In the genomic region with DNA sequence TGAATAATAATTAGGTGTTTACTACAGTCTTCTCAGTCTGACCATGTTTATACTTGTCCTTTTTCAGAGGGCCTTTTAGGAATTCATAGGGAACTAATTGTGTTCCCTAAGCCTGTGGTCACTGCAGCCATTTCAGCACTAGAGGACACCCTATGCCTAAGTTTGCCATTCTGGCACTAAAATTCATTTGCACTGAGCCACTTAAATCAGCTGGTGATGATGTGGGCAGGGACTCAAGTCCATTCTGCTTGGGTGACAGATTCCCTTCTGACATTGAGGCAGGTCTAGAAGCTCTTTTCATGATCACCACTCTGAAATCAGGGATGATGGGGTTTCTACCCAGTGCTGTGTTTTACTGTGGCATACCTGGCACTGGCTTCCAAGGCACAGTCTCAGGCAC, we compare ENCODE assay signal across 18 cellular contexts.
DNase-seq lines count a peak whose midpoint lies in the region; ATAC-seq, FAIRE-seq and TF ChIP-seq lines count a peak whose summit lies in the region.
"Had no signal": no experiment of that assay in that cellular context is flagged by ENCODE, and none has a peak within 500 bp of the region (broad histone marks: within the 10 kb centered on the region; RNA-seq: fewer than 3 reads in every experiment).

No MANE protein-coding gene starts in this region.

- no peaks in the 10 kb centered on the region for H3K36me3 ChIP-seq in MM.1S (replicated peaks; ENCODE audit: insufficient read depth, low read length)
- H3K36me3 ChIP-seq in H1 (ENCODE audit: control insufficient read depth in 2 of 4, insufficient read depth in 4 of 4, low read length in 3 of 4), result no peaks in the 10 kb centered on the region
- H3K36me3 ChIP-seq: left lung, Peyer's patch, thyroid gland had no signal

- H3K4me2 ChIP-seq in MM.1S (ENCODE audit: low read depth, low read length) (no peak overlapping the region), H1 (ENCODE audit: insufficient read depth in 1 of 2, low read depth in 2 of 2, low read length in 2 of 2) (peak overlapping the region; percentile 19 to 33; a peak in 3 of 4 replicates)

- no peaks in the 10 kb centered on the region for H3K36me3 Mint-ChIP-seq in nephron (ENCODE audit: low read depth)

- H4K20me1 ChIP-seq in MM.1S (ENCODE audit: insufficient read depth, low read length), result no peaks in the 10 kb centered on the region
- no peaks in the 10 kb centered on the region for H4K20me1 ChIP-seq in H1 (replicated peaks in 1 of 2; ENCODE audit: control insufficient read depth in 1 of 2, insufficient read depth in 2 of 2, low read length in 2 of 2)

- no peak overlapping the region for H3K23ac ChIP-seq in H1 (ENCODE audit: insufficient read length)

- DNase-seq in DMS53 treated with DMSO at 0.1 percent for 48 hours (lab: John Stamatoyannopoulos, UW; ENCODE audit: unreplicated experiment), result peak; percentile 1
- DNase-seq in MM.1S, result peak; percentile 59
- DNase-seq in H1 (ENCODE audit: low read depth in 1 of 2, low spot score in 2 of 2), result peak in 1 of 2 experiments; percentile 7
- DNase-seq in pons (ENCODE audit: low spot score), result no peak
- no peak for DNase-seq in MV-4-11 (lab: John Stamatoyannopoulos, UW)
- no peak for DNase-seq in NCI-H1694 (lab: John Stamatoyannopoulos, UW)
- DNase-seq: activated CD4-positive, alpha-beta memory T cell treated with anti-CD3 and anti-CD28 coated beads, Interleukin-2, amount 10 ng/mL, durations not matched to agents 7 days and 5 days; activated naive CD8-positive, alpha-beta T cell treated with anti-CD3 and anti-CD28 coated beads, Interleukin-2, amount 50 U/mL, for 24 hours; activated T-cell treated with anti-CD3 and anti-CD28 coated beads, Interleukin-2, amount 50 U/mL, for 4 hours; left lung; NCI-H1930; NCI-H510A treated with DMSO at 0.1 percent for 48 hours; Peyer's patch; SW 1271; thyroid gland had no signal

- H3K4me1 Mint-ChIP-seq in nephron, result no peaks in the 10 kb centered on the region
- H3K4me1 Mint-ChIP-seq: activated CD4-positive, alpha-beta memory T cell treated with anti-CD3 and anti-CD28 coated beads, Interleukin-2, amount 10 ng/mL, durations not matched to agents 7 days and 5 days; activated naive CD8-positive, alpha-beta T cell treated with anti-CD3 and anti-CD28 coated beads, Interleukin-2, amount 50 U/mL, for 24 hours had no signal

- no peak overlapping the region for H3K9ac ChIP-seq in MM.1S (ENCODE audit: low read length)
- H3K9ac ChIP-seq in H1 (replicated peaks in 1 of 4; ENCODE audit: extremely low read depth in 1 of 4, low read depth in 3 of 4, low read length in 3 of 4), result no peak overlapping the region
- H3K9ac ChIP-seq: parathyroid adenoma had no signal

- no peak for ATAC-seq in HG03565 (IDR thresholded peaks at IDR 0.05; ENCODE audit: unreplicated experiment)
- ATAC-seq: activated naive CD8-positive, alpha-beta T cell treated with anti-CD3 and anti-CD28 coated beads, Interleukin-2, amount 50 U/mL, for 24 hours; activated T-cell treated with anti-CD3 and anti-CD28 coated beads, Interleukin-2, amount 50 U/mL, for 4 hours; left lung had no signal

- POLR2A ChIA-PET in H1 (lab: Charles Lee; ENCODE audit: partially characterized antibody), result no interaction called here

- no peak overlapping the region for H4K8ac ChIP-seq in H1 (ENCODE audit: extremely low read depth, insufficient read depth, low read length)

- no peak overlapping the region for H3K27ac Mint-ChIP-seq in nephron
- H3K27ac Mint-ChIP-seq: activated CD4-positive, alpha-beta memory T cell treated with anti-CD3 and anti-CD28 coated beads, Interleukin-2, amount 10 ng/mL, durations not matched to agents 7 days and 5 days; activated naive CD8-positive, alpha-beta T cell treated with anti-CD3 and anti-CD28 coated beads, Interleukin-2, amount 50 U/mL, for 24 hours had no signal

- H3K27me3 ChIP-seq in MM.1S (replicated peaks; ENCODE audit: insufficient read depth, low read length) (no peaks in the 10 kb centered on the region), H1 (replicated peaks in 1 of 4; ENCODE audit: control insufficient read depth in 3 of 4, extremely low read depth in 1 of 4, insufficient read depth in 3 of 4, low read length in 3 of 4) (no peaks in the 10 kb centered on the region)
- H3K27me3 ChIP-seq: left lung, Peyer's patch, thyroid gland had no signal

- H2AFZ ChIP-seq in MM.1S (ENCODE audit: low read length), result no peak overlapping the region
- H2AFZ ChIP-seq in H1 (ENCODE audit: low read length), result no peak overlapping the region
- H2AFZ ChIP-seq: parathyroid adenoma had no signal

- H3K27ac ChIP-seq in MM.1S (ENCODE audit: low read length), result no peak overlapping the region
- H3K27ac ChIP-seq in H1 (ENCODE audit: low read depth, low read length), result no peak overlapping the region
- H3K27ac ChIP-seq: left lung, parathyroid adenoma, Peyer's patch, thyroid gland had no signal

- no peaks in the 10 kb centered on the region for H3K79me1 ChIP-seq in H1 (ENCODE audit: low read depth, low read length)

- no peak overlapping the region for H2AK5ac ChIP-seq in H1 (ENCODE audit: low read depth, low read length)

- no peak overlapping the region for H2BK120ac ChIP-seq in H1 (replicated peaks; ENCODE audit: low read depth, low read length)

- no peak overlapping the region for H2BK20ac ChIP-seq in H1 (ENCODE audit: low read length)

- H3K18ac ChIP-seq in H1 (ENCODE audit: extremely low read depth, low read length), result no peak overlapping the region

- no peaks in the 10 kb centered on the region for H3K23me2 ChIP-seq in H1 (ENCODE audit: low read depth, low read length)

- no peaks in the 10 kb centered on the region for H3K9me3 Mint-ChIP-seq in nephron
- H3K9me3 Mint-ChIP-seq: activated CD4-positive, alpha-beta memory T cell treated with anti-CD3 and anti-CD28 coated beads, Interleukin-2, amount 10 ng/mL, durations not matched to agents 7 days and 5 days; activated T-cell treated with anti-CD3 and anti-CD28 coated beads, Interleukin-2, amount 50 U/mL, for 4 hours had no signal

- H4K5ac ChIP-seq in H1 (ENCODE audit: insufficient read length, low read depth, low read length), result no peak overlapping the region

- H3K4ac ChIP-seq in H1 (replicated peaks; ENCODE audit: insufficient read length, low read depth, low read length), result no peak overlapping the region

- H3K4me3 ChIP-seq in MM.1S (ENCODE audit: low read length), result no peak overlapping the region
- no peak overlapping the region for H3K4me3 ChIP-seq in H1 (ENCODE audit: extremely low read depth in 1 of 4, insufficient read depth in 2 of 4, low read depth in 3 of 4, low read length in 4 of 4)
- H3K4me3 ChIP-seq: left lung, Peyer's patch, thyroid gland had no signal

- H3F3A ChIP-seq in MM.1S (ENCODE audit: insufficient read depth, low read length), result no peaks in the 10 kb centered on the region

- peaks cover 5% of the 10 kb centered on the region; the same call in 1 of the 2 replicates for H3K4me1 ChIP-seq in MM.1S (ENCODE audit: low read length)
- no peaks in the 10 kb centered on the region; a peak in 1 of 7 replicates for H3K4me1 ChIP-seq in H1 (replicated peaks in 1 of 4; ENCODE audit: control insufficient read depth in 3 of 4, insufficient read depth in 4 of 4, low read length in 3 of 4)
- H3K4me1 ChIP-seq: left lung, parathyroid adenoma, Peyer's patch, thyroid gland had no signal

- no peaks in the 10 kb centered on the region for H3K9me3 ChIP-seq in MM.1S (replicated peaks; ENCODE audit: insufficient read depth, low read length)
- H3K9me3 ChIP-seq in H1 (ENCODE audit: insufficient read depth in 2 of 2, low read depth in 1 of 2, low read length in 1 of 2), result no peaks in the 10 kb centered on the region
- H3K9me3 ChIP-seq: left lung, Peyer's patch, thyroid gland had no signal

- TF ChIP-seq POLR2A in H1 (IDR thresholded peaks at IDR 0.05; ENCODE audit: control extremely low read depth in 1 of 2, low read depth in 2 of 2, low read length in 2 of 2), result no peak

- H3K79me2 ChIP-seq in MM.1S (ENCODE audit: low read length) (no peaks in the 10 kb centered on the region), H1 (ENCODE audit: control insufficient read depth in 1 of 2, insufficient read depth in 2 of 2, low read length in 2 of 2) (no peaks in the 10 kb centered on the region)
- H3K79me2 ChIP-seq: parathyroid adenoma had no signal

- peak; percentile 81 for TF ChIP-seq CTCF in MM.1S (IDR thresholded peaks at IDR 0.05; ENCODE audit: low read length)
- peak in 2 of 3 experiments; percentile 46 to 60; a peak in 3 of 4 replicates for TF ChIP-seq CTCF in H1 (IDR thresholded peaks at IDR 0.05; ENCODE audit: control extremely low read depth in 1 of 3, insufficient read depth in 1 of 3, low read depth in 1 of 3, low read length in 3 of 3)
- peak in 2 of 3 experiments; percentile 10 to 15 for TF ChIP-seq CTCF in nephron (IDR thresholded peaks at IDR 0.05; ENCODE audit: unreplicated experiment in 3 of 3)

- no peak overlapping the region for H4K91ac ChIP-seq in H1 (replicated peaks; ENCODE audit: insufficient read length, low read length)

- peak; percentile 75 to 84 for TF ChIP-seq RAD21 in H1 (IDR thresholded peaks at IDR 0.05 in 1 of 2, conservative IDR thresholded peaks at IDR 0.05 in 1 of 2; ENCODE audit: low read depth in 2 of 2, low read length in 2 of 2)

- TF ChIP-seq EP300 in H1 (IDR thresholded peaks at IDR 0.05; ENCODE audit: borderline replicate concordance in 1 of 2, low read depth in 2 of 2, low read length in 2 of 2), result no peak

- peak; percentile 97 for FAIRE-seq in H1 (lab: Jason Lieb, UNC)

- no peak overlapping the region for H2BK15ac ChIP-seq in H1 (ENCODE audit: low read length)

- no peak overlapping the region for H3K56ac ChIP-seq in H1 (replicated peaks; ENCODE audit: insufficient read length, low read depth, low read length)

- no peak overlapping the region for H2BK12ac ChIP-seq in H1 (ENCODE audit: low read depth, low read length)

- no peak overlapping the region for H2BK5ac ChIP-seq in H1 (ENCODE audit: low read depth, low read length)

- H3K9me2 ChIP-seq in MM.1S (replicated peaks; ENCODE audit: insufficient read depth, low read length), result no peaks in the 10 kb centered on the region

- H3K14ac ChIP-seq in H1 (ENCODE audit: insufficient read length), result no peak overlapping the region

- CTCF ChIA-PET in H1 (lab: Charles Lee; ENCODE audit: partially characterized antibody), result interaction anchor here (0.5 to 0.7 kb wide), 3 partner anchors 18 to 523 kb away, joined by 3 read pairs; no protein-coding TSS in a partner anchor

- H3K4me3 Mint-ChIP-seq in nephron, result no peak overlapping the region
- H3K4me3 Mint-ChIP-seq: activated CD4-positive, alpha-beta memory T cell treated with anti-CD3 and anti-CD28 coated beads, Interleukin-2, amount 10 ng/mL, durations not matched to agents 7 days and 5 days; activated naive CD8-positive, alpha-beta T cell treated with anti-CD3 and anti-CD28 coated beads, Interleukin-2, amount 50 U/mL, for 24 hours; activated T-cell treated with anti-CD3 and anti-CD28 coated beads, Interleukin-2, amount 50 U/mL, for 4 hours had no signal

- no peaks in the 10 kb centered on the region for H3K27me3 Mint-ChIP-seq in nephron (ENCODE audit: low read depth)
- H3K27me3 Mint-ChIP-seq: activated CD4-positive, alpha-beta memory T cell treated with anti-CD3 and anti-CD28 coated beads, Interleukin-2, amount 10 ng/mL, durations not matched to agents 7 days and 5 days; activated naive CD8-positive, alpha-beta T cell treated with anti-CD3 and anti-CD28 coated beads, Interleukin-2, amount 50 U/mL, for 24 hours had no signal

Comparison
In these comparisons a context has a peak if more than half of its experiments do, and no peak if none do; other contexts are left out.
1. DNase-seq: peak in DMS53 treated with DMSO at 0.1 percent for 48 hours (single experiment) and MM.1S (single experiment); none in pons (single experiment), MV-4-11 (single experiment) and NCI-H1694 (single experiment).
2. CTCF ChIP-seq: peak in every context shown above with its lines; median percentile 81 in MM.1S; 53 in H1; 12 in nephron.